26 cellular contexts compared by ENCODE assay signal in the genomic region with DNA sequence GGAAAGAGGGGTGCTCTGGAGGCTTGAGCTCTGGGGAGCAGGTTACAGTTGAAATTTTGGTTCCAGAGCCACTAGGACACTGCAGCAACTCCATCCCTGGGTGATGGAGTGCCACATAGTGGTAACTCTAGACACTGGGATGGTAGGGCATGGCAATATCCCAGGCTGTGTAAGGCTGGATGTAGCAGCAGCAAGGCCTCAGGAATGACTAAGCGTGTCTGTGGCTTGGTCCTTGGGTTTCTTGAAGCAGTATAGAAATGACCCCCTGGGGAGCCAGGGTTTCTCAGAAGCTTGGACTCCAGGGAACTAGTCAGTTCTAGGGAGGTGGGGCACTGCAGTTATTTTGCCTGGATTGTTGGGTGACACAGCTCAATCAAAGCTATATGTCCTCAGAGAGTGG. TPM values are rescaled to one million over a fixed set of nuclear protein-coding genes. Genes with fewer than 3 reads are reported as not detected.
"Had no signal": no experiment of that assay in that cellular context is flagged by ENCODE, and none has a peak within 500 bp of the region (broad histone marks: within the 10 kb centered on the region; RNA-seq: fewer than 3 reads in every experiment).

No MANE protein-coding gene starts in this region.

- H3K4me1 ChIP-seq: psoas muscle, upper lobe of left lung had no signal

- H3K27ac ChIP-seq: psoas muscle, skin epidermis, thoracic aorta, WERI-Rb-1 had no signal

- H3K36me3 Mint-ChIP-seq: activated naive CD4-positive, alpha-beta T cell treated with anti-CD3 and anti-CD28 coated beads, Interleukin-2, amount 10 ng/mL, durations not matched to agents 7 days and 5 days; brain had no signal

- H3K36me3 ChIP-seq: thoracic aorta, upper lobe of left lung, WERI-Rb-1 had no signal

- H3K27me3 Mint-ChIP-seq: activated naive CD4-positive, alpha-beta T cell treated with anti-CD3 and anti-CD28 coated beads, Interleukin-2, amount 10 ng/mL, durations not matched to agents 7 days and 5 days; brain had no signal

- H3K9me3 Mint-ChIP-seq: activated naive CD4-positive, alpha-beta T cell treated with anti-CD3 and anti-CD28 coated beads, Interleukin-2, amount 10 ng/mL, durations not matched to agents 7 days and 5 days; activated naive CD8-positive, alpha-beta T cell treated with anti-CD3 and anti-CD28 coated beads, Interleukin-2, amount 50 U/mL, for 24 hours; memory B cell had no signal

- DNase-seq: activated CD4-positive, alpha-beta T cell treated with anti-CD3 and anti-CD28 coated beads for 1 hour; activated CD8-positive, alpha-beta memory T cell treated with anti-CD3 and anti-CD28 coated beads for 24 hours; activated CD8-positive, alpha-beta memory T cell treated with anti-CD3 and anti-CD28 coated beads, Interleukin-2, amount 50 U/mL, for 48 hours; activated effector memory CD4-positive, alpha-beta T cell treated with Interleukin-2 at 50 U/mL for 16 hours; activated naive CD4-positive, alpha-beta T cell treated with anti-CD3 and anti-CD28 coated beads, Interleukin-2, amount 10 ng/mL, durations not matched to agents 7 days and 5 days; activated naive CD8-positive, alpha-beta T cell treated with anti-CD3 and anti-CD28 coated beads, Interleukin-2, amount 50 U/mL, for 24 hours; activated T-cell treated with anti-CD3 and anti-CD28 coated beads, Interleukin-2, amount 50 U/mL, for 48 hours; anterior cingulate cortex; central memory CD4-positive, alpha-beta T cell; erythroblast; head of caudate nucleus; kidney; psoas muscle; right cardiac atrium; T1000; upper lobe of left lung; WERI-Rb-1 had no signal

- H3K27ac Mint-ChIP-seq: activated naive CD4-positive, alpha-beta T cell treated with anti-CD3 and anti-CD28 coated beads, Interleukin-2, amount 10 ng/mL, durations not matched to agents 7 days and 5 days; activated naive CD8-positive, alpha-beta T cell treated with anti-CD3 and anti-CD28 coated beads, Interleukin-2, amount 50 U/mL, for 24 hours; brain; memory B cell had no signal

- H3K4me1 Mint-ChIP-seq: activated naive CD4-positive, alpha-beta T cell treated with anti-CD3 and anti-CD28 coated beads, Interleukin-2, amount 10 ng/mL, durations not matched to agents 7 days and 5 days; activated naive CD8-positive, alpha-beta T cell treated with anti-CD3 and anti-CD28 coated beads, Interleukin-2, amount 50 U/mL, for 24 hours; memory B cell had no signal

- H3K9me3 ChIP-seq: thoracic aorta, upper lobe of left lung had no signal

- H3K4me3 ChIP-seq: psoas muscle, skin epidermis, thoracic aorta, upper lobe of left lung had no signal

- H3K4me3 Mint-ChIP-seq: activated naive CD4-positive, alpha-beta T cell treated with anti-CD3 and anti-CD28 coated beads, Interleukin-2, amount 10 ng/mL, durations not matched to agents 7 days and 5 days; activated naive CD8-positive, alpha-beta T cell treated with anti-CD3 and anti-CD28 coated beads, Interleukin-2, amount 50 U/mL, for 24 hours; brain; memory B cell; neural crest cell had no signal

- ATAC-seq: activated naive CD8-positive, alpha-beta T cell treated with anti-CD3 and anti-CD28 coated beads, Interleukin-2, amount 50 U/mL, for 24 hours; psoas muscle; right cardiac atrium had no signal

RNA-seq across cellular contexts. Expression of gene MS4A4A, which starts 8.1 kb away (rescaled TPM):
- total RNA-seq: neural crest cell; T-helper 1 cell treated with Interleukin-12 subunit alpha and Interleukin-12 subunit beta and Interleukin-4 antibody, amounts not matched to agents 30 ng/mL and 1 ng/mL, for 36 hours had no signal

RNA-seq across cellular contexts. Expression of gene MS4A6E, which starts 38.5 kb away (rescaled TPM):
- total RNA-seq: frontal cortex; mononuclear cell; neural crest cell; osteoblast; psoas muscle; right cardiac atrium; T-helper 1 cell treated with Interleukin-12 subunit alpha and Interleukin-12 subunit beta and Interleukin-4 antibody, amounts not matched to agents 30 ng/mL and 1 ng/mL, for 36 hours; thoracic aorta had no signal
- polyA plus RNA-seq: psoas muscle, right cardiac atrium had no signal

RNA-seq across cellular contexts. Expression of gene MS4A4E, which starts 45.6 kb away (rescaled TPM):
- total RNA-seq: frontal cortex; osteoblast; T-helper 1 cell treated with Interleukin-12 subunit alpha and Interleukin-12 subunit beta and Interleukin-4 antibody, amounts not matched to agents 30 ng/mL and 1 ng/mL, for 36 hours had no signal
